In the genomic region with DNA sequence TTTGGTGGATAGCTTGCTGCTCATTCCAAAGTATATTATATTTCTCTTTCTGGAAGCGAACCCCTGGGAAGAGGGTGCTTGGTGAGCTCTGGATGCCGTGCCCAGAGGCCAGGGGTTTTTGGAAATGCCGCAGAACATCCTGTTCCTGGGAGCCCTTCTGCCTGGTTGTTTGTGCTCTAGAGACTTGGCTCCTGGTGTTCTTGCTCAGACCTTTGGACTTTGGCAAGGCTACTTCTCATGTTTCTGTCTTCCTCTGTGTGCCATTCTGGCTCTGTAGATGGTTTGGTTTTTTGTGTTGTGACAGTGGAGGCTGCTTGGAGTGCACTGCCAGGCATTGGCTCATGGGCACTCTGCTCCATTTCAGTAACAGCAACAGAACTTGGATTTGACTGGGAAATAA, we compare ENCODE assay signal across 1 cellular context.
TF ChIP-seq lines count a peak whose summit lies in the region.

No MANE protein-coding gene starts in this region.

TF ChIP-seq in HepG2, 621 proteins besides CTCF, POLR2A, EP300 and RAD21 (continued from another document and continues in another):
- TF ChIP-seq, protein P1, sequence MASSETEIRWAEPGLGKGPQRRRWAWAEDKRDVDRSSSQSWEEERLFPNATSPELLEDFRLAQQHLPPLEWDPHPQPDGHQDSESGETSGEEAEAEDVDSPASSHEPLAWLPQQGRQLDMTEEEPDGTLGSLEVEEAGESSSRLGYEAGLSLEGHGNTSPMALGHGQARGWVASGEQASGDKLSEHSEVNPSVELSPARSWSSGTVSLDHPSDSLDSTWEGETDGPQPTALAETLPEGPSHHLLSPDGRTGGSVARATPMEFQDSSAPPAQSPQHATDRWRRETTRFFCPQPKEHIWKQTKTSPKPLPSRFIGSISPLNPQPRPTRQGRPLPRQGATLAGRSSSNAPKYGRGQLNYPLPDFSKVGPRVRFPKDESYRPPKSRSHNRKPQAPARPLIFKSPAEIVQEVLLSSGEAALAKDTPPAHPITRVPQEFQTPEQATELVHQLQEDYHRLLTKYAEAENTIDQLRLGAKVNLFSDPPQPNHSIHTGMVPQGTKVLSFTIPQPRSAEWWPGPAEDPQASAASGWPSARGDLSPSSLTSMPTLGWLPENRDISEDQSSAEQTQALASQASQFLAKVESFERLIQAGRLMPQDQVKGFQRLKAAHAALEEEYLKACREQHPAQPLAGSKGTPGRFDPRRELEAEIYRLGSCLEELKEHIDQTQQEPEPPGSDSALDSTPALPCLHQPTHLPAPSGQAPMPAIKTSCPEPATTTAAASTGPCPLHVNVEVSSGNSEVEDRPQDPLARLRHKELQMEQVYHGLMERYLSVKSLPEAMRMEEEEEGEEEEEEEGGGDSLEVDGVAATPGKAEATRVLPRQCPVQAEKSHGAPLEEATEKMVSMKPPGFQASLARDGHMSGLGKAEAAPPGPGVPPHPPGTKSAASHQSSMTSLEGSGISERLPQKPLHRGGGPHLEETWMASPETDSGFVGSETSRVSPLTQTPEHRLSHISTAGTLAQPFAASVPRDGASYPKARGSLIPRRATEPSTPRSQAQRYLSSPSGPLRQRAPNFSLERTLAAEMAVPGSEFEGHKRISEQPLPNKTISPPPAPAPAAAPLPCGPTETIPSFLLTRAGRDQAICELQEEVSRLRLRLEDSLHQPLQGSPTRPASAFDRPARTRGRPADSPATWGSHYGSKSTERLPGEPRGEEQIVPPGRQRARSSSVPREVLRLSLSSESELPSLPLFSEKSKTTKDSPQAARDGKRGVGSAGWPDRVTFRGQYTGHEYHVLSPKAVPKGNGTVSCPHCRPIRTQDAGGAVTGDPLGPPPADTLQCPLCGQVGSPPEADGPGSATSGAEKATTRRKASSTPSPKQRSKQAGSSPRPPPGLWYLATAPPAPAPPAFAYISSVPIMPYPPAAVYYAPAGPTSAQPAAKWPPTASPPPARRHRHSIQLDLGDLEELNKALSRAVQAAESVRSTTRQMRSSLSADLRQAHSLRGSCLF (CRISPR knock-in tag; IDR thresholded peaks at IDR 0.05; ENCODE audit: borderline replicate concordance), result no peak
- TF ChIP-seq, protein P2, sequence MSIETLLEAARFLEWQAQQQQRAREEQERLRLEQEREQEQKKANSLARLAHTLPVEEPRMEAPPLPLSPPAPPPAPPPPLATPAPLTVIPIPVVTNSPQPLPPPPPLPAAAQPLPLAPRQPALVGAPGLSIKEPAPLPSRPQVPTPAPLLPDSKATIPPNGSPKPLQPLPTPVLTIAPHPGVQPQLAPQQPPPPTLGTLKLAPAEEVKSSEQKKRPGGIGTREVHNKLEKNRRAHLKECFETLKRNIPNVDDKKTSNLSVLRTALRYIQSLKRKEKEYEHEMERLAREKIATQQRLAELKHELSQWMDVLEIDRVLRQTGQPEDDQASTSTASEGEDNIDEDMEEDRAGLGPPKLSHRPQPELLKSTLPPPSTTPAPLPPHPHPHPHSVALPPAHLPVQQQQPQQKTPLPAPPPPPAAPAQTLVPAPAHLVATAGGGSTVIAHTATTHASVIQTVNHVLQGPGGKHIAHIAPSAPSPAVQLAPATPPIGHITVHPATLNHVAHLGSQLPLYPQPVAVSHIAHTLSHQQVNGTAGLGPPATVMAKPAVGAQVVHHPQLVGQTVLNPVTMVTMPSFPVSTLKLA (IDR thresholded peaks at IDR 0.05), result no peak
- TF ChIP-seq REL (CRISPR knock-in tag; conservative IDR thresholded peaks at IDR 0.05), result no peak
- TF ChIP-seq, protein P3, sequence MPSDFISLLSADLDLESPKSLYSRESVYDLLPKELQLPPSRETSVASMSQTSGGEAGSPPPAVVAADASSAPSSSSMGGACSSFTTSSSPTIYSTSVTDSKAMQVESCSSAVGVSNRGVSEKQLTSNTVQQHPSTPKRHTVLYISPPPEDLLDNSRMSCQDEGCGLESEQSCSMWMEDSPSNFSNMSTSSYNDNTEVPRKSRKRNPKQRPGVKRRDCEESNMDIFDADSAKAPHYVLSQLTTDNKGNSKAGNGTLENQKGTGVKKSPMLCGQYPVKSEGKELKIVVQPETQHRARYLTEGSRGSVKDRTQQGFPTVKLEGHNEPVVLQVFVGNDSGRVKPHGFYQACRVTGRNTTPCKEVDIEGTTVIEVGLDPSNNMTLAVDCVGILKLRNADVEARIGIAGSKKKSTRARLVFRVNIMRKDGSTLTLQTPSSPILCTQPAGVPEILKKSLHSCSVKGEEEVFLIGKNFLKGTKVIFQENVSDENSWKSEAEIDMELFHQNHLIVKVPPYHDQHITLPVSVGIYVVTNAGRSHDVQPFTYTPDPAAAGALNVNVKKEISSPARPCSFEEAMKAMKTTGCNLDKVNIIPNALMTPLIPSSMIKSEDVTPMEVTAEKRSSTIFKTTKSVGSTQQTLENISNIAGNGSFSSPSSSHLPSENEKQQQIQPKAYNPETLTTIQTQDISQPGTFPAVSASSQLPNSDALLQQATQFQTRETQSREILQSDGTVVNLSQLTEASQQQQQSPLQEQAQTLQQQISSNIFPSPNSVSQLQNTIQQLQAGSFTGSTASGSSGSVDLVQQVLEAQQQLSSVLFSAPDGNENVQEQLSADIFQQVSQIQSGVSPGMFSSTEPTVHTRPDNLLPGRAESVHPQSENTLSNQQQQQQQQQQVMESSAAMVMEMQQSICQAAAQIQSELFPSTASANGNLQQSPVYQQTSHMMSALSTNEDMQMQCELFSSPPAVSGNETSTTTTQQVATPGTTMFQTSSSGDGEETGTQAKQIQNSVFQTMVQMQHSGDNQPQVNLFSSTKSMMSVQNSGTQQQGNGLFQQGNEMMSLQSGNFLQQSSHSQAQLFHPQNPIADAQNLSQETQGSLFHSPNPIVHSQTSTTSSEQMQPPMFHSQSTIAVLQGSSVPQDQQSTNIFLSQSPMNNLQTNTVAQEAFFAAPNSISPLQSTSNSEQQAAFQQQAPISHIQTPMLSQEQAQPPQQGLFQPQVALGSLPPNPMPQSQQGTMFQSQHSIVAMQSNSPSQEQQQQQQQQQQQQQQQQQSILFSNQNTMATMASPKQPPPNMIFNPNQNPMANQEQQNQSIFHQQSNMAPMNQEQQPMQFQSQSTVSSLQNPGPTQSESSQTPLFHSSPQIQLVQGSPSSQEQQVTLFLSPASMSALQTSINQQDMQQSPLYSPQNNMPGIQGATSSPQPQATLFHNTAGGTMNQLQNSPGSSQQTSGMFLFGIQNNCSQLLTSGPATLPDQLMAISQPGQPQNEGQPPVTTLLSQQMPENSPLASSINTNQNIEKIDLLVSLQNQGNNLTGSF (CRISPR knock-in tag; IDR thresholded peaks at IDR 0.05), result no peak
- peak; percentile 17; the same call in 1 of the 2 replicates for TF ChIP-seq SAP130 (CRISPR knock-in tag; IDR thresholded peaks at IDR 0.05; ENCODE audit: low read depth)
- TF ChIP-seq ZNF264 (CRISPR knock-in tag; IDR thresholded peaks at IDR 0.05), result no peak
- TF ChIP-seq, protein P4, sequence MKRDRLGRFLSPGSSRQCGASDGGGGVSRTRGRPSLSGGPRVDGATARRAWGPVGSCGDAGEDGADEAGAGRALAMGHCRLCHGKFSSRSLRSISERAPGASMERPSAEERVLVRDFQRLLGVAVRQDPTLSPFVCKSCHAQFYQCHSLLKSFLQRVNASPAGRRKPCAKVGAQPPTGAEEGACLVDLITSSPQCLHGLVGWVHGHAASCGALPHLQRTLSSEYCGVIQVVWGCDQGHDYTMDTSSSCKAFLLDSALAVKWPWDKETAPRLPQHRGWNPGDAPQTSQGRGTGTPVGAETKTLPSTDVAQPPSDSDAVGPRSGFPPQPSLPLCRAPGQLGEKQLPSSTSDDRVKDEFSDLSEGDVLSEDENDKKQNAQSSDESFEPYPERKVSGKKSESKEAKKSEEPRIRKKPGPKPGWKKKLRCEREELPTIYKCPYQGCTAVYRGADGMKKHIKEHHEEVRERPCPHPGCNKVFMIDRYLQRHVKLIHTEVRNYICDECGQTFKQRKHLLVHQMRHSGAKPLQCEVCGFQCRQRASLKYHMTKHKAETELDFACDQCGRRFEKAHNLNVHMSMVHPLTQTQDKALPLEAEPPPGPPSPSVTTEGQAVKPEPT (CRISPR knock-in tag; IDR thresholded peaks at IDR 0.05; ENCODE audit: low read depth), result no peak
- peak; percentile 92 for TF ChIP-seq HNF4A (CRISPR knock-in tag; IDR thresholded peaks at IDR 0.05)
- TF ChIP-seq MAZ (IDR thresholded peaks at IDR 0.05; ENCODE audit: borderline replicate concordance, low read depth, low read length), result no peak
- TF ChIP-seq MAZ (CRISPR knock-in tag; IDR thresholded peaks at IDR 0.05; ENCODE audit: low read depth), result no peak
- no peak for TF ChIP-seq NFKB2 (CRISPR knock-in tag; IDR thresholded peaks at IDR 0.05; ENCODE audit: borderline replicate concordance)
- TF ChIP-seq, protein P5, sequence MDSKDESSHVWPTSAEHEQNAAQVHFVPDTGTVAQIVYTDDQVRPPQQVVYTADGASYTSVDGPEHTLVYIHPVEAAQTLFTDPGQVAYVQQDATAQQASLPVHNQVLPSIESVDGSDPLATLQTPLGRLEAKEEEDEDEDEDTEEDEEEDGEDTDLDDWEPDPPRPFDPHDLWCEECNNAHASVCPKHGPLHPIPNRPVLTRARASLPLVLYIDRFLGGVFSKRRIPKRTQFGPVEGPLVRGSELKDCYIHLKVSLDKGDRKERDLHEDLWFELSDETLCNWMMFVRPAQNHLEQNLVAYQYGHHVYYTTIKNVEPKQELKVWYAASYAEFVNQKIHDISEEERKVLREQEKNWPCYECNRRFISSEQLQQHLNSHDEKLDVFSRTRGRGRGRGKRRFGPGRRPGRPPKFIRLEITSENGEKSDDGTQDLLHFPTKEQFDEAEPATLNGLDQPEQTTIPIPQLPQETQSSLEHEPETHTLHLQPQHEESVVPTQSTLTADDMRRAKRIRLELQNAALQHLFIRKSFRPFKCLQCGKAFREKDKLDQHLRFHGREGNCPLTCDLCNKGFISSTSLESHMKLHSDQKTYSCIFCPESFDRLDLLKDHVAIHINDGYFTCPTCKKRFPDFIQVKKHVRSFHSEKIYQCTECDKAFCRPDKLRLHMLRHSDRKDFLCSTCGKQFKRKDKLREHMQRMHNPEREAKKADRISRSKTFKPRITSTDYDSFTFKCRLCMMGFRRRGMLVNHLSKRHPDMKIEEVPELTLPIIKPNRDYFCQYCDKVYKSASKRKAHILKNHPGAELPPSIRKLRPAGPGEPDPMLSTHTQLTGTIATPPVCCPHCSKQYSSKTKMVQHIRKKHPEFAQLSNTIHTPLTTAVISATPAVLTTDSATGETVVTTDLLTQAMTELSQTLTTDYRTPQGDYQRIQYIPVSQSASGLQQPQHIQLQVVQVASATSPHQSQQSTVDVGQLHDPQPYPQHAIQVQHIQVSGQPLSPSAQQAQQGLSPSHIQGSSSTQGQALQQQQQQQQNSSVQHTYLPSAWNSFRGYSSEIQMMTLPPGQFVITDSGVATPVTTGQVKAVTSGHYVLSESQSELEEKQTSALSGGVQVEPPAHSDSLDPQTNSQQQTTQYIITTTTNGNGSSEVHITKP (CRISPR knock-in tag; IDR thresholded peaks at IDR 0.05; ENCODE audit: low read depth), result no peak
- no peak for TF ChIP-seq SIN3B (IDR thresholded peaks at IDR 0.05; ENCODE audit: low read length)
- TF ChIP-seq, protein P6, sequence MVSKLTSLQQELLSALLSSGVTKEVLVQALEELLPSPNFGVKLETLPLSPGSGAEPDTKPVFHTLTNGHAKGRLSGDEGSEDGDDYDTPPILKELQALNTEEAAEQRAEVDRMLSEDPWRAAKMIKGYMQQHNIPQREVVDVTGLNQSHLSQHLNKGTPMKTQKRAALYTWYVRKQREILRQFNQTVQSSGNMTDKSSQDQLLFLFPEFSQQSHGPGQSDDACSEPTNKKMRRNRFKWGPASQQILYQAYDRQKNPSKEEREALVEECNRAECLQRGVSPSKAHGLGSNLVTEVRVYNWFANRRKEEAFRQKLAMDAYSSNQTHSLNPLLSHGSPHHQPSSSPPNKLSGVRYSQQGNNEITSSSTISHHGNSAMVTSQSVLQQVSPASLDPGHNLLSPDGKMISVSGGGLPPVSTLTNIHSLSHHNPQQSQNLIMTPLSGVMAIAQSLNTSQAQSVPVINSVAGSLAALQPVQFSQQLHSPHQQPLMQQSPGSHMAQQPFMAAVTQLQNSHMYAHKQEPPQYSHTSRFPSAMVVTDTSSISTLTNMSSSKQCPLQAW (CRISPR knock-in tag; IDR thresholded peaks at IDR 0.05), result no peak
- no peak for TF ChIP-seq ZKSCAN8 (CRISPR knock-in tag; IDR thresholded peaks at IDR 0.05; ENCODE audit: borderline replicate concordance)
- no peak for TF ChIP-seq EED (CRISPR knock-in tag; IDR thresholded peaks at IDR 0.05)
- no peak for TF ChIP-seq ZNF30 (CRISPR knock-in tag; IDR thresholded peaks at IDR 0.05)
- TF ChIP-seq, protein P7, sequence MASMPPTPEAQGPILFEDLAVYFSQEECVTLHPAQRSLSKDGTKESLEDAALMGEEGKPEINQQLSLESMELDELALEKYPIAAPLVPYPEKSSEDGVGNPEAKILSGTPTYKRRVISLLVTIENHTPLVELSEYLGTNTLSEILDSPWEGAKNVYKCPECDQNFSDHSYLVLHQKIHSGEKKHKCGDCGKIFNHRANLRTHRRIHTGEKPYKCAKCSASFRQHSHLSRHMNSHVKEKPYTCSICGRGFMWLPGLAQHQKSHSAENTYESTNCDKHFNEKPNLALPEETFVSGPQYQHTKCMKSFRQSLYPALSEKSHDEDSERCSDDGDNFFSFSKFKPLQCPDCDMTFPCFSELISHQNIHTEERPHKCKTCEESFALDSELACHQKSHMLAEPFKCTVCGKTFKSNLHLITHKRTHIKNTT (CRISPR knock-in tag; IDR thresholded peaks at IDR 0.05), result no peak
- no peak for TF ChIP-seq SNRNP70 (IDR thresholded peaks at IDR 0.05; ENCODE audit: low read depth, low read length)
- TF ChIP-seq NR1H2 (CRISPR knock-in tag; IDR thresholded peaks at IDR 0.05; ENCODE audit: borderline replicate concordance, low read depth), result no peak
- TF ChIP-seq ZNF75D (CRISPR knock-in tag; IDR thresholded peaks at IDR 0.05; ENCODE audit: borderline replicate concordance), result no peak
- no peak for TF ChIP-seq MLLT10 (CRISPR knock-in tag; IDR thresholded peaks at IDR 0.05)
- no peak for TF ChIP-seq SAFB2 (CRISPR knock-in tag; IDR thresholded peaks at IDR 0.05; ENCODE audit: borderline replicate concordance, low read depth)
- TF ChIP-seq, protein P8, sequence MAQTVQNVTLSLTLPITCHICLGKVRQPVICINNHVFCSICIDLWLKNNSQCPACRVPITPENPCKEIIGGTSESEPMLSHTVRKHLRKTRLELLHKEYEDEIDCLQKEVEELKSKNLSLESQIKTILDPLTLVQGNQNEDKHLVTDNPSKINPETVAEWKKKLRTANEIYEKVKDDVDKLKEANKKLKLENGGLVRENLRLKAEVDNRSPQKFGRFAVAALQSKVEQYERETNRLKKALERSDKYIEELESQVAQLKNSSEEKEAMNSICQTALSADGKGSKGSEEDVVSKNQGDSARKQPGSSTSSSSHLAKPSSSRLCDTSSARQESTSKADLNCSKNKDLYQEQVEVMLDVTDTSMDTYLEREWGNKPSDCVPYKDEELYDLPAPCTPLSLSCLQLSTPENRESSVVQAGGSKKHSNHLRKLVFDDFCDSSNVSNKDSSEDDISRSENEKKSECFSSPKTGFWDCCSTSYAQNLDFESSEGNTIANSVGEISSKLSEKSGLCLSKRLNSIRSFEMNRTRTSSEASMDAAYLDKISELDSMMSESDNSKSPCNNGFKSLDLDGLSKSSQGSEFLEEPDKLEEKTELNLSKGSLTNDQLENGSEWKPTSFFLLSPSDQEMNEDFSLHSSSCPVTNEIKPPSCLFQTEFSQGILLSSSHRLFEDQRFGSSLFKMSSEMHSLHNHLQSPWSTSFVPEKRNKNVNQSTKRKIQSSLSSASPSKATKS (CRISPR knock-in tag; IDR thresholded peaks at IDR 0.05), result no peak
- TF ChIP-seq GATAD2A (CRISPR knock-in tag; IDR thresholded peaks at IDR 0.05), result peak; percentile 78
- peak; percentile 92 for TF ChIP-seq SIX4 (CRISPR knock-in tag; IDR thresholded peaks at IDR 0.05)
- 0 out of 2 replicates have a peak, but pooled peaks have one; percentile 14 for TF ChIP-seq ZNF878 (CRISPR knock-in tag; IDR thresholded peaks at IDR 0.05)
- TF ChIP-seq CC2D1A (CRISPR knock-in tag; IDR thresholded peaks at IDR 0.05), result no peak
- no peak for TF ChIP-seq GABPB1 (CRISPR knock-in tag; IDR thresholded peaks at IDR 0.05)
- no peak for TF ChIP-seq ZFP1 (CRISPR knock-in tag; IDR thresholded peaks at IDR 0.05)
- 0 out of 2 replicates have a peak, but pooled peaks have one; percentile 10 for TF ChIP-seq FOSL2 (CRISPR knock-in tag; IDR thresholded peaks at IDR 0.05)
- no peak for TF ChIP-seq EZH2 (conservative IDR thresholded peaks at IDR 0.05; ENCODE audit: low read depth, low read length)
